Comparison of ENCODE assay signal across 1 cellular context in genomic region chr14:23621204-23621931, GRCh38.
A peak's percentile ranks its signal among the peaks of the same experiment; 100 is the strongest.
TF ChIP-seq lines count a peak whose summit lies in the region.

No MANE protein-coding gene starts in this region.

TF ChIP-seq in HepG2, 621 proteins besides CTCF, POLR2A, EP300 and RAD21 (continued from another document and continues in another):
- TF ChIP-seq PREB (CRISPR knock-in tag; IDR thresholded peaks at IDR 0.05) (no peak), RXRA (CRISPR knock-in tag; IDR thresholded peaks at IDR 0.05) (no peak), FOSL1 (CRISPR knock-in tag; IDR thresholded peaks at IDR 0.05; ENCODE audit: borderline replicate concordance) (no peak), AHR (CRISPR knock-in tag; IDR thresholded peaks at IDR 0.05) (no peak), TGIF2 (CRISPR knock-in tag; IDR thresholded peaks at IDR 0.05) (no peak), ZNF484 (CRISPR knock-in tag; IDR thresholded peaks at IDR 0.05; ENCODE audit: borderline replicate concordance, low read depth) (no peak), ZNF180 (CRISPR knock-in tag; IDR thresholded peaks at IDR 0.05; ENCODE audit: borderline replicate concordance, low read depth) (no peak), GMEB2 (CRISPR knock-in tag; IDR thresholded peaks at IDR 0.05; ENCODE audit: low read depth) (no peak), PRDM10 (CRISPR knock-in tag; IDR thresholded peaks at IDR 0.05; ENCODE audit: low read depth) (no peak), ZNF703 (CRISPR knock-in tag; IDR thresholded peaks at IDR 0.05; ENCODE audit: borderline replicate concordance) (no peak), ZNF33B (CRISPR knock-in tag; IDR thresholded peaks at IDR 0.05) (0 out of 2 replicates have a peak, but pooled peaks have one; percentile 33), CENPT (CRISPR knock-in tag; IDR thresholded peaks at IDR 0.05; ENCODE audit: low read depth) (no peak), NFAT5 (CRISPR knock-in tag; IDR thresholded peaks at IDR 0.05) (no peak), ZNF746 (CRISPR knock-in tag; IDR thresholded peaks at IDR 0.05) (no peak), REPIN1 (CRISPR knock-in tag; IDR thresholded peaks at IDR 0.05; ENCODE audit: borderline replicate concordance, low read depth) (no peak), KIAA2018 (CRISPR knock-in tag; IDR thresholded peaks at IDR 0.05; ENCODE audit: borderline replicate concordance) (no peak), ZNF644 (CRISPR knock-in tag; IDR thresholded peaks at IDR 0.05; ENCODE audit: low read depth) (no peak), SNAPC5 (CRISPR knock-in tag; IDR thresholded peaks at IDR 0.05; ENCODE audit: borderline replicate concordance) (0 out of 2 replicates have a peak, but pooled peaks have one; percentile 13), GPN1 (CRISPR knock-in tag; IDR thresholded peaks at IDR 0.05; ENCODE audit: borderline replicate concordance) (no peak), ZNF367 (CRISPR knock-in tag; IDR thresholded peaks at IDR 0.05; ENCODE audit: borderline replicate concordance) (no peak), SNAPC2 (CRISPR knock-in tag; IDR thresholded peaks at IDR 0.05) (no peak), ZFP1 (CRISPR knock-in tag; IDR thresholded peaks at IDR 0.05) (no peak), ZNF12 (CRISPR knock-in tag; IDR thresholded peaks at IDR 0.05) (no peak), HDAC2 (CRISPR knock-in tag; IDR thresholded peaks at IDR 0.05) (0 out of 2 replicates have a peak, but pooled peaks have one; percentile 32), KLF11 (CRISPR knock-in tag; IDR thresholded peaks at IDR 0.05) (no peak), ZNF3 (CRISPR knock-in tag; IDR thresholded peaks at IDR 0.05) (no peak), KDM3A (CRISPR knock-in tag; IDR thresholded peaks at IDR 0.05; ENCODE audit: low read depth) (no peak)
- TF ChIP-seq, protein P1, sequence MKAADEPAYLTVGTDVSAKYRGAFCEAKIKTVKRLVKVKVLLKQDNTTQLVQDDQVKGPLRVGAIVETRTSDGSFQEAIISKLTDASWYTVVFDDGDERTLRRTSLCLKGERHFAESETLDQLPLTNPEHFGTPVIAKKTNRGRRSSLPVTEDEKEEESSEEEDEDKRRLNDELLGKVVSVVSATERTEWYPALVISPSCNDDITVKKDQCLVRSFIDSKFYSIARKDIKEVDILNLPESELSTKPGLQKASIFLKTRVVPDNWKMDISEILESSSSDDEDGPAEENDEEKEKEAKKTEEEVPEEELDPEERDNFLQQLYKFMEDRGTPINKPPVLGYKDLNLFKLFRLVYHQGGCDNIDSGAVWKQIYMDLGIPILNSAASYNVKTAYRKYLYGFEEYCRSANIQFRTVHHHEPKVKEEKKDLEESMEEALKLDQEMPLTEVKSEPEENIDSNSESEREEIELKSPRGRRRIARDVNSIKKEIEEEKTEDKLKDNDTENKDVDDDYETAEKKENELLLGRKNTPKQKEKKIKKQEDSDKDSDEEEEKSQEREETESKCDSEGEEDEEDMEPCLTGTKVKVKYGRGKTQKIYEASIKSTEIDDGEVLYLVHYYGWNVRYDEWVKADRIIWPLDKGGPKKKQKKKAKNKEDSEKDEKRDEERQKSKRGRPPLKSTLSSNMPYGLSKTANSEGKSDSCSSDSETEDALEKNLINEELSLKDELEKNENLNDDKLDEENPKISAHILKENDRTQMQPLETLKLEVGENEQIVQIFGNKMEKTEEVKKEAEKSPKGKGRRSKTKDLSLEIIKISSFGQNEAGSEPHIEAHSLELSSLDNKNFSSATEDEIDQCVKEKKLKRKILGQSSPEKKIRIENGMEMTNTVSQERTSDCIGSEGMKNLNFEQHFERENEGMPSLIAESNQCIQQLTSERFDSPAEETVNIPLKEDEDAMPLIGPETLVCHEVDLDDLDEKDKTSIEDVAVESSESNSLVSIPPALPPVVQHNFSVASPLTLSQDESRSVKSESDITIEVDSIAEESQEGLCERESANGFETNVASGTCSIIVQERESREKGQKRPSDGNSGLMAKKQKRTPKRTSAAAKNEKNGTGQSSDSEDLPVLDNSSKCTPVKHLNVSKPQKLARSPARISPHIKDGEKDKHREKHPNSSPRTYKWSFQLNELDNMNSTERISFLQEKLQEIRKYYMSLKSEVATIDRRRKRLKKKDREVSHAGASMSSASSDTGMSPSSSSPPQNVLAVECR (CRISPR knock-in tag; IDR thresholded peaks at IDR 0.05; ENCODE audit: borderline replicate concordance): 0 out of 2 replicates have a peak, but pooled peaks have one; percentile 45
